In the genomic region with DNA sequence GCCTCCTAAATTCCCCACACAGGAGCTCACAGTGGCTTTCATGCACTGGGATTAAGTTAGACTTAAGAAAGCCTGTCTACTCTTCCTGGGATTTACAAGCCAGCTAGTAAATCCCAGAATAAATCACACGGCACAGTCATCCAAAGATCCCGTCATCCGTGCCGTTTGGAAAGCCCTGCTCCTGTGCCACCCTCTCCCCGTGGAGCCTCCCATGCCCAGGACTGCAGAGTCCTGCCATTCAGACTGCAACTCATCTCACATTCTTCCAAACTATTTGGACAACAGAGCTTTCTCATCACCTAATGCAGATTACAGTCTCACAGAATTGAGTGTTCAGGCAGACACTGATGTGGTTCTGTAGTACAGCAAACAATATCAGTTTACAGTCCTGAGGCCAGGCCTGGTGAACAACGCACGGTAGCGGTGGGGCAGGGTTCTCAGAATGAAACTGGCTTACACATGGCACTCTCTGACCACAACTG, we compare ENCODE assay signal across 16 cellular contexts.
DNase-seq lines count a peak whose midpoint lies in the region; ATAC-seq, FAIRE-seq and TF ChIP-seq lines count a peak whose summit lies in the region.
"Had no signal": no experiment of that assay in that cellular context is flagged by ENCODE, and none has a peak within 500 bp of the region (broad histone marks: within the 10 kb centered on the region; RNA-seq: fewer than 3 reads in every experiment).

No MANE protein-coding gene starts in this region.

- DNase-seq in left cardiac atrium, result no peak
- no peak for DNase-seq in right atrium auricular region (ENCODE audit: low spot score)
- DNase-seq in RWPE1 (ENCODE audit: low spot score), result no peak
- peak; percentile 56 for DNase-seq in fibroblast of mammary gland (ENCODE audit: low read depth)
- no peak for DNase-seq in GM20000 (ENCODE audit: low spot score)
- no peak for DNase-seq in sigmoid colon
- DNase-seq in natural killer cell, result no peak
- DNase-seq in kidney, result no peak
- DNase-seq: activated naive CD4-positive, alpha-beta T cell; DMS153; MM.1S; NCI-H2171; stimulated activated CD4-positive, alpha-beta T cell treated with anti-CD3 and anti-CD28 coated beads, Interleukin-15, amount 100 ng/mL, for 24 hours had no signal

- ATAC-seq in left cardiac atrium (peak; percentile 22 to 55), natural killer cell (no peak)

- H3K27ac Mint-ChIP-seq in natural killer cell, result no peak overlapping the region

- no peak for TF ChIP-seq POLR2A in sigmoid colon (IDR thresholded peaks at IDR 0.05)

- no peak overlapping the region for H3K4me3 Mint-ChIP-seq in natural killer cell

- H3K27ac ChIP-seq in right atrium auricular region (peak overlapping the region in 1 of 2 donors; percentile 44), RWPE1 (peak overlapping the region; percentile 85), sigmoid colon (no peak overlapping the region), kidney (ENCODE audit: low read depth in 2 of 2, low read length in 2 of 2) (no peak overlapping the region)
- H3K27ac ChIP-seq: cardiac muscle cell, HL-60 had no signal

- H3K36me3 ChIP-seq in right atrium auricular region (peaks cover 22% of the 10 kb centered on the region), sigmoid colon (peaks cover 0 to 43% (median 14%) of the 10 kb centered on the region in 4 donors), kidney (ENCODE audit: control insufficient read depth in 1 of 2, insufficient read depth in 2 of 2, low read length in 2 of 2) (peaks cover 11% of the 10 kb centered on the region in 2 donors)
- H3K36me3 ChIP-seq: cardiac muscle cell had no signal

- WGBS in sigmoid colon, 2 donors, result 86 to 87% methylated on average over 8 of the region's 8 CpGs

- intact Hi-C loops in left cardiac atrium (cut with DNase I) (no loop called here), sigmoid colon (cut with DNase I) (no loop called here), natural killer cell (cut with micrococcal nuclease) (no loop called here), kidney (cut with DNase I) (no loop called here)

- H3K27me3 ChIP-seq in right atrium auricular region (no peaks in the 10 kb centered on the region), sigmoid colon (no peaks in the 10 kb centered on the region)
- H3K27me3 ChIP-seq: cardiac muscle cell had no signal

- H3K4me3 ChIP-seq in right atrium auricular region (no peak overlapping the region), fibroblast of mammary gland (ENCODE audit: control insufficient read depth, low read depth, low read length) (no peak overlapping the region), sigmoid colon (no peak overlapping the region), kidney (ENCODE audit: low read length in 2 of 2) (no peak overlapping the region)
- H3K4me3 ChIP-seq: cardiac muscle cell had no signal

- H3K36me3 Mint-ChIP-seq in natural killer cell, result no peaks in the 10 kb centered on the region

- H3K27me3 Mint-ChIP-seq in natural killer cell (ENCODE audit: low read depth in 2 of 2), result peaks cover 0 to 11% of the 10 kb centered on the region in 2 donors

- H3K4me1 ChIP-seq in right atrium auricular region, result peaks cover 0 to 31% of the 10 kb centered on the region in 2 donors
- H3K4me1 ChIP-seq in sigmoid colon, result peaks cover 0 to 6% (median under 1%) of the 10 kb centered on the region in 4 donors
- H3K4me1 ChIP-seq in kidney (ENCODE audit: control insufficient read depth in 1 of 2, insufficient read depth in 1 of 2, low read depth in 1 of 2, low read length in 2 of 2), result peaks cover 8 to 9% of the 10 kb centered on the region in 2 donors

- H3K9me3 ChIP-seq in right atrium auricular region (no peaks in the 10 kb centered on the region), sigmoid colon (no peaks in the 10 kb centered on the region), kidney (ENCODE audit: control insufficient read depth in 1 of 2, low read length in 2 of 2) (no peaks in the 10 kb centered on the region)

- H3K9me3 Mint-ChIP-seq in natural killer cell, result no peaks in the 10 kb centered on the region

- no peak for TF ChIP-seq EP300 in sigmoid colon (IDR thresholded peaks at IDR 0.05)

- H3K9ac ChIP-seq in kidney (ENCODE audit: low read length in 2 of 2), result no peak overlapping the region

- no peaks in the 10 kb centered on the region for H3K4me1 Mint-ChIP-seq in natural killer cell

- POLR2A ChIA-PET in RWPE1 (lab: Yijun Ruan, JAX; ENCODE audit: low non-redundant PET), result no interaction called here

- CTCF ChIA-PET in RWPE1 (lab: Yijun Ruan, JAX), result interaction anchor here (1.0 kb wide), 1 partner anchor 397 kb away, joined by 3 read pairs; no protein-coding TSS in a partner anchor

- FAIRE-seq in kidney (lab: Jason Lieb, UNC), result no peak
- FAIRE-seq: GM12891 had no signal

- no peak for TF ChIP-seq CTCF in right atrium auricular region (IDR thresholded peaks at IDR 0.05)
- no peak for TF ChIP-seq CTCF in RWPE1 (conservative IDR thresholded peaks at IDR 0.05; ENCODE audit: low read depth)
- TF ChIP-seq CTCF in fibroblast of mammary gland (conservative IDR thresholded peaks at IDR 0.05; ENCODE audit: control insufficient read depth, insufficient read depth, low read depth, low read length), result no peak
- TF ChIP-seq CTCF in GM20000 (IDR thresholded peaks at IDR 0.05; ENCODE audit: extremely low read depth, missing control alignments), result no peak
- no peak for TF ChIP-seq CTCF in sigmoid colon (IDR thresholded peaks at IDR 0.05)
- no peak for TF ChIP-seq CTCF in natural killer cell (IDR thresholded peaks at IDR 0.05)
- no peak for TF ChIP-seq CTCF in kidney (IDR thresholded peaks at IDR 0.05; ENCODE audit: borderline replicate concordance, extremely low read depth, insufficient read depth)

Comparison
In these comparisons a context has a peak if more than half of its experiments do, and no peak if none do; other contexts are left out.
1. ATAC-seq: peak in left cardiac atrium (2 of 2); none in natural killer cell (0 of 3).